Comparison of ENCODE assay signal across 1 cellular context in genomic region chr3:45064512-45065372, GRCh38.
TF ChIP-seq lines count a peak whose summit lies in the region.

No MANE protein-coding gene starts in this region.

TF ChIP-seq in K562, 482 proteins besides CTCF, POLR2A, EP300 and RAD21 (continued from another document):
- TF ChIP-seq ZNF518B (CRISPR knock-in tag; IDR thresholded peaks at IDR 0.05), result peak; percentile 100
- no peak for TF ChIP-seq STAT6 (CRISPR knock-in tag; IDR thresholded peaks at IDR 0.05)
- peak; percentile 100 for TF ChIP-seq ZNF23 (CRISPR knock-in tag; IDR thresholded peaks at IDR 0.05)
- TF ChIP-seq TARDBP (IDR thresholded peaks at IDR 0.05), result peak; percentile 70
- no peak for TF ChIP-seq ASH1L (IDR thresholded peaks at IDR 0.05; ENCODE audit: borderline replicate concordance, low read depth, partially characterized antibody)
- peak; percentile 84; the same call in 1 of the 2 replicates for TF ChIP-seq TOE1 (IDR thresholded peaks at IDR 0.05; ENCODE audit: borderline replicate concordance)
- no peak for TF ChIP-seq TOE1 (CRISPR knock-in tag; IDR thresholded peaks at IDR 0.05; ENCODE audit: borderline replicate concordance, low read depth)
- TF ChIP-seq ARNT (IDR thresholded peaks at IDR 0.05), result peak; percentile 76 to 91; a peak in 3 of 4 replicates
- TF ChIP-seq NFIX (CRISPR knock-in tag; IDR thresholded peaks at IDR 0.05; ENCODE audit: low read depth), result peak; percentile 98
- TF ChIP-seq ZBTB1 (CRISPR knock-in tag; IDR thresholded peaks at IDR 0.05; ENCODE audit: borderline replicate concordance, low read depth), result no peak
- TF ChIP-seq CHD7 (IDR thresholded peaks at IDR 0.05; ENCODE audit: low read depth, low read length), result no peak
- TF ChIP-seq ZNF512 (tag; IDR thresholded peaks at IDR 0.05), result no peak; the same call in 1 of the 2 replicates
- peak; percentile 100 for TF ChIP-seq ZNF395 (CRISPR knock-in tag; IDR thresholded peaks at IDR 0.05)
- peak; percentile 78 for TF ChIP-seq SUPT5H (IDR thresholded peaks at IDR 0.05)
- no peak for TF ChIP-seq ZNF184 (CRISPR knock-in tag; IDR thresholded peaks at IDR 0.05)
- TF ChIP-seq CBX2 (IDR thresholded peaks at IDR 0.05; ENCODE audit: insufficient read depth, low read length, poor library complexity, severe bottlenecking), result no peak
- peak; percentile 98 for TF ChIP-seq JUNB (CRISPR knock-in tag; conservative IDR thresholded peaks at IDR 0.05)
- TF ChIP-seq HLTF (IDR thresholded peaks at IDR 0.05), result peak; percentile 86
- no peak for TF ChIP-seq ZC3H8 (IDR thresholded peaks at IDR 0.05)
- TF ChIP-seq PCBP1 (IDR thresholded peaks at IDR 0.05; ENCODE audit: low read depth, low read length, poor library complexity, severe bottlenecking), result no peak
- peak; percentile 18 for TF ChIP-seq TAF1 (IDR thresholded peaks at IDR 0.05; ENCODE audit: control insufficient read depth, extremely low read depth, insufficient read depth, low read length, severe bottlenecking)
- TF ChIP-seq SAFB2 (IDR thresholded peaks at IDR 0.05; ENCODE audit: borderline replicate concordance, low read depth, low read length, severe bottlenecking), result no peak
- no peak for TF ChIP-seq TFAM (CRISPR knock-in tag; conservative IDR thresholded peaks at IDR 0.05)
- peak; percentile 88 for TF ChIP-seq ARID1B (IDR thresholded peaks at IDR 0.05)
